Comparison of ENCODE assay signal across 1 cellular context in the genomic region with DNA sequence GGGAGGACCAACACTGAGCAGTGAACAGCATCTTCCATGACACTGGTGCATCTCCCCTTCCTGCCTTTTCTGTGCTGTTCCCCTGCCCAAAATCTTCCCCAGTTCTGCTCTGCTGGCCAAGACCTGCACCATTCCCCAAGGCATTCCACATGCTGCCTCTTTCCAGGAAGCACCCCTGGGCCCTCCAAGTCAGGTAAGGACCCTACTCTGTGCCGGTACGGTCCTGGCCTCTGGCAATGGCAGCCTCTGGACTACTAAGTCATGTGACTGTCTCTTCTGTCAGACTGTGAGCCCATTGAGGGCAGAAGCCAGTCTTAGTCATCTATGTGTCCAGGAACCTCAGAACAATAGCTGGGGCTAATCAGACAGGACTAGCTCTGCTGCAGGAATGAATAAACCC.
A peak's percentile ranks its signal among the peaks of the same experiment; 100 is the strongest.
TF ChIP-seq lines count a peak whose summit lies in the region.

No MANE protein-coding gene starts in this region.

TF ChIP-seq in K562, 482 proteins besides CTCF, POLR2A, EP300 and RAD21:
- TF ChIP-seq ZBED1 (IDR thresholded peaks at IDR 0.05) = no peak
- TF ChIP-seq TFE3 (CRISPR knock-in tag; IDR thresholded peaks at IDR 0.05) = peak; percentile 48
TF ChIP-seq in K562: peak in this region for 1.
